ENCODE assay signal across 17 cellular contexts in the genomic region with DNA sequence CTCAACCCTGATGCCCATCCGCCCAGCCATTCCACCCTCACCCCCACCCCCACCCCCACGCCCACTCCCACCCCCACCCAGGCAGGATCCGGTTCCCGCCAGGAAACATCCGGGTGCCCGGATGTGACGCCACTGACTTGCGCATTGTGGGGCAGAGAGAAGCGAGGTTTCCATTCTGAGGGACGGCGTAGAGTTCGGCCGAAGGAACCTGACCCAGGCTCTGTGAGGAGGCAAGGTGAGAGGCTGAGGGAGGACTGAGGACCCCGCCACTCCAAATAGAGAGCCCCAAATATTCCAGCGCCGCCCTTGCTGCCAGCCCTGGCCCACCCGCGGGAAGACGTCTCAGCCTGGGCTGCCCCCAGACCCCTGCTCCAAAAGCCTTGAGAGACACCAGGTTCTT. TPM values are rescaled to one million over a fixed set of nuclear protein-coding genes. Genes with fewer than 3 reads are reported as not detected.
DNase-seq lines count a peak whose midpoint lies in the region; TF ChIP-seq lines count a peak whose summit lies in the region.
"Had no signal": no experiment of that assay in that cellular context is flagged by ENCODE, and none has a peak within 500 bp of the region (broad histone marks: within the 10 kb centered on the region; RNA-seq: fewer than 3 reads in every experiment).

Gene MAGEA1, plus strand, starts transcription at position 154 of the 400 bp plus-strand sequence. CDS start 3,106 bp downstream, outside the sequence.

- H3K27ac Mint-ChIP-seq in neural progenitor cell: no peak within 1 kb of the TSS
- H3K27ac Mint-ChIP-seq in CD4-positive, alpha-beta memory T cell: no peak within 1 kb of the TSS
- H3K27ac Mint-ChIP-seq: CD4-positive, alpha-beta T cell had no signal

- H3K4me3 ChIP-seq in neural progenitor cell: no peak within 1 kb of the TSS
- H3K4me3 ChIP-seq in CD4-positive, alpha-beta memory T cell (ENCODE audit: low read length in 2 of 2): no peak within 1 kb of the TSS
- H3K4me3 ChIP-seq: BLaER1 treated with 17β-estradiol and CSF1 and Interleukin-3, amounts not matched to agents 10 nM and 100 nM had no signal

- no peaks in the 10 kb centered on the region for H3K4me1 Mint-ChIP-seq in neural progenitor cell
- no peaks in the 10 kb centered on the region for H3K4me1 Mint-ChIP-seq in CD4-positive, alpha-beta memory T cell

- no peaks in the 10 kb centered on the region for H3K36me3 Mint-ChIP-seq in neural progenitor cell
- no peaks in the 10 kb centered on the region for H3K36me3 Mint-ChIP-seq in CD4-positive, alpha-beta memory T cell

- POLR2A ChIA-PET in CD4-positive, alpha-beta memory T cell (lab: Charles Lee; ENCODE audit: partially characterized antibody): no interaction called here

- H3K27ac ChIP-seq in neural progenitor cell: no peak within 1 kb of the TSS
- H3K27ac ChIP-seq in CD4-positive, alpha-beta memory T cell (ENCODE audit: low read depth, low read length): no peak within 1 kb of the TSS
- H3K27ac ChIP-seq: BLaER1 treated with 17β-estradiol and CSF1 and Interleukin-3, amounts not matched to agents 10 nM and 100 nM had no signal

- no peaks in the 10 kb centered on the region for H4K20me1 ChIP-seq in neural progenitor cell (ENCODE audit: low read depth)

- H2AFZ ChIP-seq in neural progenitor cell (replicated peaks): no peak within 1 kb of the TSS

- no peaks in the 10 kb centered on the region for H3K36me3 ChIP-seq in neural progenitor cell
- H3K36me3 ChIP-seq in CD4-positive, alpha-beta memory T cell (ENCODE audit: insufficient read depth, low read length): no peaks in the 10 kb centered on the region
- H3K36me3 ChIP-seq: BLaER1 treated with 17β-estradiol and CSF1 and Interleukin-3, amounts not matched to agents 10 nM and 100 nM had no signal

- H3K79me2 ChIP-seq in neural progenitor cell (ENCODE audit: low read depth): no peaks in the 10 kb centered on the region

- no peaks in the 10 kb centered on the region for H3K4me1 ChIP-seq in neural progenitor cell
- no peaks in the 10 kb centered on the region for H3K4me1 ChIP-seq in CD4-positive, alpha-beta memory T cell (ENCODE audit: insufficient read depth, low read length)
- H3K4me1 ChIP-seq: BLaER1 treated with 17β-estradiol and CSF1 and Interleukin-3, amounts not matched to agents 10 nM and 100 nM; Caco-2 had no signal

- H3K4me3 Mint-ChIP-seq in neural progenitor cell: no peak within 1 kb of the TSS
- no peak within 1 kb of the TSS for H3K4me3 Mint-ChIP-seq in CD4-positive, alpha-beta memory T cell
- H3K4me3 Mint-ChIP-seq: CD4-positive, alpha-beta T cell had no signal

- H3K9me3 Mint-ChIP-seq in neural progenitor cell: peaks cover 18% of the 10 kb centered on the region
- H3K9me3 Mint-ChIP-seq in CD4-positive, alpha-beta memory T cell: peaks cover 0 to 2% (median 0%) of the 10 kb centered on the region in 8 donors
- H3K9me3 Mint-ChIP-seq: CD4-positive, alpha-beta T cell had no signal

- no peaks in the 10 kb centered on the region for H3K27me3 ChIP-seq in neural progenitor cell
- H3K27me3 ChIP-seq in CD4-positive, alpha-beta memory T cell (ENCODE audit: insufficient read depth, low read length): no peaks in the 10 kb centered on the region

- intact Hi-C loops in CD4-positive, alpha-beta memory T cell (cut with micrococcal nuclease): no loop called here

- CTCF ChIA-PET in CD4-positive, alpha-beta memory T cell (lab: Charles Lee; ENCODE audit: partially characterized antibody): no interaction called here

- peaks cover 3% of the 10 kb centered on the region for H3K27me3 Mint-ChIP-seq in neural progenitor cell (ENCODE audit: insufficient read depth, low read depth)
- H3K27me3 Mint-ChIP-seq in CD4-positive, alpha-beta memory T cell: peaks cover 2 to 3% of the 10 kb centered on the region in 2 donors
- H3K27me3 Mint-ChIP-seq: CD4-positive, alpha-beta T cell had no signal

- H3K9me3 ChIP-seq in neural progenitor cell (ENCODE audit: low read depth): no peaks in the 10 kb centered on the region
- H3K9me3 ChIP-seq in CD4-positive, alpha-beta memory T cell (ENCODE audit: control insufficient read depth in 1 of 2, low read length in 2 of 2): no peaks in the 10 kb centered on the region
- H3K9me3 ChIP-seq: Caco-2 had no signal

- no peaks in the 10 kb centered on the region for H3F3A ChIP-seq in neural progenitor cell (ENCODE audit: low read depth)

- no peak for TF ChIP-seq CTCF in neural progenitor cell (IDR thresholded peaks at IDR 0.05)

- DNase-seq in COLO668 (lab: John Stamatoyannopoulos, UW; ENCODE audit: unreplicated experiment) (peak; percentile 51), HT1080 (ENCODE audit: low read depth) (no peak), NCI-H1930 (lab: John Stamatoyannopoulos, UW) (peak; percentile 44 to 65), RPMI8226 (peak; percentile 71), neural progenitor cell (ENCODE audit: low spot score) (no peak), activated gamma-delta T cell (lab: John Stamatoyannopoulos, UW) (no peak)
- DNase-seq in activated CD4-positive, alpha-beta T cell treated with anti-CD3 and anti-CD28 coated beads, Interleukin-2, amount 50 U/mL, for 4 hours: no peak
- no peak for DNase-seq in CD4-positive, alpha-beta memory T cell
- DNase-seq: AML-193; Caco-2; CD4-positive, alpha-beta T cell; DND-41; GDM1; IMR-90; KG1 had no signal

- H3K9ac ChIP-seq in neural progenitor cell: no peak within 1 kb of the TSS
- H3K9ac ChIP-seq: BLaER1 treated with 17β-estradiol and CSF1 and Interleukin-3, amounts not matched to agents 10 nM and 100 nM had no signal

- no peak within 1 kb of the TSS for H3K4me2 ChIP-seq in neural progenitor cell
- H3K4me2 ChIP-seq: BLaER1 treated with 17β-estradiol and CSF1 and Interleukin-3, amounts not matched to agents 10 nM and 100 nM had no signal

RNA-seq across cellular contexts. Expression of gene MAGEA1, which starts in this region (rescaled TPM):
- total RNA-seq in HT1080 (2014; rRNA removed; shearing (Covaris generic)): 14.1 and 15.2 TPM in 2 replicates
- polyA plus RNA-seq in HT1080 (2015; cell fraction: cytosol; rRNA removed): 6.1 TPM in 2 replicates
- 8.1 and 9.9 TPM in 2 replicates for polyA plus RNA-seq in HT1080 (2015; cell fraction: nucleus; rRNA removed)
- not detected in 2 replicates for total RNA-seq in neural progenitor cell (ENCODE audit: low replicate concordance)
- total RNA-seq in CD4-positive, alpha-beta memory T cell: not detected
- polyA plus RNA-seq in CD4-positive, alpha-beta memory T cell: not detected
- total RNA-seq: A673; Caco-2; CD4-positive, alpha-beta T cell; IMR-90 had no signal
- polyA plus RNA-seq: IMR-90 had no signal

Comparison
In these comparisons a context has a peak if more than half of its experiments do, and no peak if none do; other contexts are left out.
1. RNA of gene MAGEA1 (total RNA-seq): 14.1 to 15.2 TPM in HT1080; not detected in neural progenitor cell and not detected in CD4-positive, alpha-beta memory T cell; every median in the first group is over 10 times any median in the second.
2. DNase-seq: peak in COLO668 (single experiment), NCI-H1930 (2 of 2) and RPMI8226 (single experiment); none in HT1080 (single experiment), neural progenitor cell (single experiment), activated CD4-positive, alpha-beta T cell treated with anti-CD3 and anti-CD28 coated beads, Interleukin-2, amount 50 U/mL, for 4 hours (0 of 2), activated gamma-delta T cell (single experiment) and CD4-positive, alpha-beta memory T cell (0 of 5).